2 cellular contexts compared by ENCODE assay signal in the genomic region with DNA sequence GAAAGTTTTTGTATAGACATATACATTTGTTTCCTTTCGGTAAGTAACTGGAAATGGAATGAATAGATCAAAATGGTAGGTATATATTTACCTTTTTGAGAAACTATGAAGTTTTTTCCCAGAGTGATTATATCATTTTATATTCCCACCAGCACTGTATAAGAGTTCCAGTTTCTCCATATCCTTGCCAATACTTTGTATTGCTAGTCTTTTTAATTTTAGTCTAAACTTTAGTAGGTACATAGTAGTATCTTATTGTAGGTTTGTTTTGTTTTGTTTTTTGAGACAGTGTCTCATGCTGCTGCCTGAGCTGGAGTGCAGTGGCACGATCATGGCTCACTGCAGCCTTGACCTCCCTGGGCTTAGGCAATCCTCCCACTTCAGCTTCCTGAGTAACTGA.
TF ChIP-seq lines count a peak whose summit lies in the region.

No MANE protein-coding gene starts in this region.

TF ChIP-seq in HepG2, 621 proteins besides CTCF, POLR2A, EP300 and RAD21 (continued from another document):
- TF ChIP-seq, protein P1, sequence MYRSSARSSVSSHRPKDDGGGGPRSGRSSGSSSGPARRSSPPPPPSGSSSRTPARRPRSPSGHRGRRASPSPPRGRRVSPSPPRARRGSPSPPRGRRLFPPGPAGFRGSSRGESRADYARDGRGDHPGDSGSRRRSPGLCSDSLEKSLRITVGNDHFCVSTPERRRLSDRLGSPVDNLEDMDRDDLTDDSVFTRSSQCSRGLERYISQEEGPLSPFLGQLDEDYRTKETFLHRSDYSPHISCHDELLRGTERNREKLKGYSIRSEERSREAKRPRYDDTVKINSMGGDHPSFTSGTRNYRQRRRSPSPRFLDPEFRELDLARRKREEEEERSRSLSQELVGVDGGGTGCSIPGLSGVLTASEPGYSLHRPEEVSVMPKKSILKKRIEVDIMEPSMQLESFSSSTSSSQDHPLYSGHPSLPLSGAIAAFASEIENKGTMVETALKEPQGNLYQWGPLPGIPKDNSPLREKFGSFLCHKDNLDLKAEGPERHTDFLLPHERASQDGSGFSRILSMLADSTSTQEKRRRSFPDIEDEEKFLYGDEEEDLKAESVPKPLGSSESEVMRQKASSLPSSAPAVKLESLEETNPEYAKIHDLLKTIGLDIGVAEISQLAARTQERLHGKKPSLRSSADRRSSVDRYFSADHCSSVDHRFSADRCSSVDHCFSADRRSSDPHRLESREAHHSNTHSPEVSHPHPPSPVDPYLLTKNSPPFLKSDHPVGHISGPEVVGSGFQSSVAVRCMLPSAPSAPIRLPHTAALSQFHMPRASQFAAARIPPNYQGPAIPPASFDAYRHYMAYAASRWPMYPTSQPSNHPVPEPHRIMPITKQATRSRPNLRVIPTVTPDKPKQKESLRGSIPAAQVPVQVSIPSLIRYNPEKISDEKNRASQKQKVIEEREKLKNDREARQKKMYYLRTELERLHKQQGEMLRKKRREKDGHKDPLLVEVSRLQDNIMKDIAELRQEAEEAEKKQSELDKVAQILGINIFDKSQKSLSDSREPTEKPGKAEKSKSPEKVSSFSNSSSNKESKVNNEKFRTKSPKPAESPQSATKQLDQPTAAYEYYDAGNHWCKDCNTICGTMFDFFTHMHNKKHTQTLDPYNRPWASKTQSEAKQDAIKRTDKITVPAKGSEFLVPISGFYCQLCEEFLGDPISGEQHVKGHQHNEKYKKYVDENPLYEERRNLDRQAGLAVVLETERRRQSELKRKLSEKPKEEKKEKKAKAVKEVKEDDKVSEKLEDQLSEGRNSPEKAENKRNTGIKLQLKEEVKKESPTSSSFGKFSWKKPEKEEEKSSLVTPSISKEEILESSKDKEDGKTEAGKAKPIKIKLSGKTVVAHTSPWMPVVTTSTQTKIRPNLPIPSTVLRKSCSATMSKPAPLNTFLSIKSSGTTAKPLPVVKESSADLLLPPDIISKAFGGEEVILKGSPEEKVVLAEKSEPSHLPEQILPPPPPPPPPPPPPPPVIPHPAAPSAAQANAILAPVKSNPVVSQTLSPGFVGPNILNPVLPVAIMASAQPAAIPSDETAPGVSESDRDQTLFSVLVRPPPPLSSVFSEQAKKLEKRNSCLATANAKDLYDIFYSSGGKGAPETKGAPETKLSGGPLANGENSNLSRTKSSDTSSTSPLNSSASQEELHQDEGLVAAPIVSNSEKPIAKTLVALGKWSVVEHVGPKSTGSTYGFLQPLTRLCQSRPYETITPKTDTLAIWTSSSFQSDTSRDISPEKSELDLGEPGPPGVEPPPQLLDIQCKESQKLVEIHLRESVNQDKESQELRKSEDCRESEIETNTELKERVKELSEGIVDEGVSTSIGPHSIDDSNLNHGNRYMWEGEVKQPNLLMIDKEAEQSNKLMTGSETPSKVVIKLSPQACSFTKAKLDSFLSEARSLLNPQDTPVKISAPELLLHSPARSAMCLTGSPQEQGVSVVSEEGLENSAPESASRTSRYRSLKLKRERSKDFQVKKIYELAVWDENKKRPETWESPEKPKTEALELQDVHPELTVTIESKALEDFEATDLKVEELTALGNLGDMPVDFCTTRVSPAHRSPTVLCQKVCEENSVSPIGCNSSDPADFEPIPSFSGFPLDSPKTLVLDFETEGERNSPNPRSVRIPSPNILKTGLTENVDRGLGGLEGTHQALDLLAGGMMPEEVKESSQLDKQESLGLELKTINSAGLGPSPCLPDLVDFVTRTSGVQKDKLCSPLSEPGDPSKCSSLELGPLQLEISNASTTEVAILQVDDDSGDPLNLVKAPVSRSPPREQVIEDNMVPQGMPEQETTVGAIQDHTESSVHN (CRISPR knock-in tag; IDR thresholded peaks at IDR 0.05), result no peak
- TF ChIP-seq ZNF75D (CRISPR knock-in tag; IDR thresholded peaks at IDR 0.05; ENCODE audit: borderline replicate concordance) (no peak), RFXAP (CRISPR knock-in tag; IDR thresholded peaks at IDR 0.05; ENCODE audit: borderline replicate concordance) (no peak), ZFP82 (CRISPR knock-in tag; IDR thresholded peaks at IDR 0.05; ENCODE audit: borderline replicate concordance) (no peak), ATM (IDR thresholded peaks at IDR 0.05; ENCODE audit: borderline replicate concordance) (no peak)
TF ChIP-seq in HepG2: peak in this region for 1.

TF ChIP-seq in HEK293T, 16 proteins besides CTCF, POLR2A, EP300 and RAD21 (continued from another document):
- TF ChIP-seq, protein P2, sequence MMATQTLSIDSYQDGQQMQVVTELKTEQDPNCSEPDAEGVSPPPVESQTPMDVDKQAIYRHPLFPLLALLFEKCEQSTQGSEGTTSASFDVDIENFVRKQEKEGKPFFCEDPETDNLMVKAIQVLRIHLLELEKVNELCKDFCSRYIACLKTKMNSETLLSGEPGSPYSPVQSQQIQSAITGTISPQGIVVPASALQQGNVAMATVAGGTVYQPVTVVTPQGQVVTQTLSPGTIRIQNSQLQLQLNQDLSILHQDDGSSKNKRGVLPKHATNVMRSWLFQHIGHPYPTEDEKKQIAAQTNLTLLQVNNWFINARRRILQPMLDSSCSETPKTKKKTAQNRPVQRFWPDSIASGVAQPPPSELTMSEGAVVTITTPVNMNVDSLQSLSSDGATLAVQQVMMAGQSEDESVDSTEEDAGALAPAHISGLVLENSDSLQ (IDR thresholded peaks at IDR 0.05), result no peak
- TF ChIP-seq SP1 (IDR thresholded peaks at IDR 0.05), result no peak
- no peak for TF ChIP-seq FOXK2 (IDR thresholded peaks at IDR 0.05)
- TF ChIP-seq NFRKB (IDR thresholded peaks at IDR 0.05), result no peak
- no peak for TF ChIP-seq ELF4 (IDR thresholded peaks at IDR 0.05)
- no peak for TF ChIP-seq L3MBTL2 (conservative IDR thresholded peaks at IDR 0.05)
